8 cellular contexts compared by ENCODE assay signal in the genomic region with DNA sequence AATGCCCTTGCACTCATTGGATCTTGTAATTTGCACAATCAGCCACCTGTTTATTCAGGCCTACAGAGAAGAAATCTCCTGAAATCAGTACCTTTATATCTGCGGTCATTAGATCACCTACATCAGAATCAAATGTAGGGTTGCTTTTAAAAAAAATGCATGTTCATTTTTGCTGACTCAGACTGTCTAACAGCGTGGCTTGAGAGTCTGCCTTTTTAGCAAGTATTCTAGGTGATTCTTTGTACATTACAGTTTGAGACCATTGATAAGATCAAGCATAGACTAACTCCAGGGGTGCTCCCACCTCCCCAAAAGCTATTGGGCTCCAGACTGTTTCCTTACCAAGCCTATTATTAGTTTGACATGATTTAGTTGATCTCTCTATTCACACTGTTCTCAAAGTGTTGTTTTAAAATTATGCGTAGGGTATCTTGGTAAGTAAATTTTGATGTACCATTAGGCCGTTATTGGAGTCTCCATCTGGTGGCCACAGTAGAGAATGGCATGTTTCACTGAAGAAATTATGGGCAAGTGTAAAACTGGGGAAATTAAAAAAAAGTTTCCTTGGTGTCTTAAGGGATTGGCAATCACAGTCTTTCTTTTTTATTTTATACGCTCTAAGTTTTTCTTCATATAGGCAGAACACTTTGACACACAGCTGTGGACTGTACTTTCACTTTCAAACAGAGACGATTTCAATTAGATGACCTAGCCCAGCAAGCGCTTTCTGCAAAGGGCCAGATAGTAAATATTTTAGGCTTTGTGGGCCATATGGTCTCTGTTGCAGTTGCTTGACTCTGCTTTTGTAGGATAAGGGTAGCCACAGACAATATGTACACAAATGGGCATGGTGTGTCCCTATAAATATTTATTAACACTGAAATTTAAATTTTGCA. TPM values are rescaled to one million over a fixed set of nuclear protein-coding genes. Genes with fewer than 3 reads are reported as not detected.
DNase-seq lines count a peak whose midpoint lies in the region; ATAC-seq lines count a peak whose summit lies in the region.

No MANE protein-coding gene starts in this region.

- ATAC-seq in HG02981 (IDR thresholded peaks at IDR 0.05; ENCODE audit: unreplicated experiment): no peak
- no peak for ATAC-seq in HG03521 (IDR thresholded peaks at IDR 0.05; ENCODE audit: unreplicated experiment)

- peak; percentile 15 for DNase-seq in NCI-H748 (lab: John Stamatoyannopoulos, UW; ENCODE audit: unreplicated experiment)
- DNase-seq in NCI-H748 treated with DMSO at 0.1 percent for 48 hours (lab: John Stamatoyannopoulos, UW): no peak
- DNase-seq in H7: peak; percentile 33
- peak; percentile 49 for DNase-seq in SK-MEL-5 (ENCODE audit: low read depth, low spot score)
- DNase-seq in fibroblast of gingiva (ENCODE audit: low read depth): peak; percentile 5
- DNase-seq in pons (ENCODE audit: low spot score): peak; percentile 20

- no peaks in the 10 kb centered on the region for H3K36me3 ChIP-seq in H7 (replicated peaks; ENCODE audit: control insufficient read depth, insufficient read depth, low read length)

- no peak overlapping the region for H3K4me3 ChIP-seq in H7 (ENCODE audit: insufficient read depth, low read depth, low read length)

- in situ Hi-C loops in SK-MEL-5 (cut with HindIII; ENCODE audit: low pct_unique_long_range_greater_than_20kb, low sequenced_read_pairs): no loop called here

- no peaks in the 10 kb centered on the region for H3K27me3 ChIP-seq in H7 (ENCODE audit: control insufficient read depth, insufficient read depth, low read length)

RNA-seq across cellular contexts. Expression of gene MSL3, which starts 33.7 kb away (rescaled TPM):
- total RNA-seq in H7 (2014; rRNA removed; shearing (Covaris generic)): 29.7 and 34.7 TPM in 2 replicates
- 14.7 and 17.4 TPM in 2 replicates for total RNA-seq in SK-MEL-5 (2014; rRNA removed; shearing (Covaris generic))
- polyA plus RNA-seq in SK-MEL-5 (2015; cell fraction: cytosol; rRNA removed): 13.2 and 19.6 TPM in 2 replicates
- 64.6 and 81.7 TPM in 2 replicates for polyA plus RNA-seq in SK-MEL-5 (2015; cell fraction: nucleus; rRNA removed)

RNA-seq across cellular contexts. Expression of gene ARHGAP6, which starts 58.6 kb away (rescaled TPM):
- total RNA-seq in H7 (2014; rRNA removed; shearing (Covaris generic)): 1.7 and 2.0 TPM in 2 replicates
- 0.16 and 0.21 TPM in 2 replicates for total RNA-seq in SK-MEL-5 (2014; rRNA removed; shearing (Covaris generic))
- 0.52 and 0.56 TPM in 2 replicates for polyA plus RNA-seq in SK-MEL-5 (2015; cell fraction: cytosol; rRNA removed)
- 0.70 and 5.1 TPM in 2 replicates for polyA plus RNA-seq in SK-MEL-5 (2015; cell fraction: nucleus; rRNA removed)
